27 cellular contexts compared by ENCODE assay signal in the genomic region with DNA sequence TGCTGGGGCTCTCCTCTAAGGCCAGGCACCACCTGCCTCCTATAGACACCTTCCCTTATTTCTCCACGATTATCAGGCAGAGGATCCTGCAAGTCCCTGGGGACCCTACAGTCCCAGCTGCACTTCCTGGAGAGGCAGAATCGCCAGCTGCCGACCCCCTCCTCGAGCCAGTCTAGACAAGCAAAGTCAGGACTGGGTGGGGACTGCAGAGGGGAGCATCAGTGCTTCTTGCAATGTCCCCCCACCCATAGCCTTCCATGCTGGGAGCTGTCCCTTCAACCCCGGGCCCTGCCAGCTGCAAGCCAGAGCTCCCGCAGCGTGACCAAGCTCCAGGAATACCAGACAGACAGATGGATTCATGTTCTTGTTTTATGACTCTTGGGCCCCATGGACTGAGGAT. TPM values are rescaled to one million over a fixed set of nuclear protein-coding genes. Genes with fewer than 3 reads are reported as not detected.
DNase-seq lines count a peak whose midpoint lies in the region; ATAC-seq and TF ChIP-seq lines count a peak whose summit lies in the region.
"Had no signal": no experiment of that assay in that cellular context is flagged by ENCODE, and none has a peak within 500 bp of the region (broad histone marks: within the 10 kb centered on the region; RNA-seq: fewer than 3 reads in every experiment).

No MANE protein-coding gene starts in this region.

- no peaks in the 10 kb centered on the region for H3K36me3 Mint-ChIP-seq in osteocyte (ENCODE audit: unreplicated experiment)
- H3K36me3 Mint-ChIP-seq: CD8-positive, alpha-beta T cell had no signal

- H3K9me3 Mint-ChIP-seq in osteocyte (ENCODE audit: unreplicated experiment) = peaks cover 4% of the 10 kb centered on the region
- H3K9me3 Mint-ChIP-seq: activated naive CD8-positive, alpha-beta T cell treated with anti-CD3 and anti-CD28 coated beads, Interleukin-2, amount 50 U/mL, for 24 hours had no signal

- TF ChIP-seq CTCF in WERI-Rb-1 (IDR thresholded peaks at IDR 0.05; ENCODE audit: low read depth, low read length) (no peak), osteocyte (IDR thresholded peaks at IDR 0.05) (no peak)

- H3K27me3 Mint-ChIP-seq in osteocyte (ENCODE audit: unreplicated experiment) = peaks cover 78% of the 10 kb centered on the region

- peak in 2 of 3 experiments; percentile 19 to 66 for DNase-seq in NCI-H1417 (lab: John Stamatoyannopoulos, UW)
- DNase-seq in NCI-H1417 treated with DMSO at 0.1 percent for 48 hours (lab: John Stamatoyannopoulos, UW) = no peak
- peak; percentile 84 for DNase-seq in NCI-H2171 treated with DMSO at 0.1 percent for 48 hours (lab: John Stamatoyannopoulos, UW)
- DNase-seq in WERI-Rb-1 = peak; percentile 56
- DNase-seq in osteocyte (ENCODE audit: extremely low spot score, unreplicated experiment) = no peak
- DNase-seq in mesenteric fat pad (ENCODE audit: low spot score) = no peak
- DNase-seq in hypothalamus (lab: John Stamatoyannopoulos, UW) = no peak
- DNase-seq: activated CD4-positive, alpha-beta T cell treated with anti-CD3 and anti-CD28 coated beads for 48 hours; activated naive CD8-positive, alpha-beta T cell treated with anti-CD3 and anti-CD28 coated beads, Interleukin-2, amount 50 U/mL, for 24 hours; activated T-cell treated with anti-CD3 and anti-CD28 coated beads, Interleukin-2, amount 50 U/mL, for 4 hours; CD8-positive, alpha-beta T cell; cerebellar nuclear complex; DMS79; esophagus squamous epithelium; foreskin melanocyte; GF-D8; left cardiac atrium; mammary epithelial cell; NCI-H2107; occipital lobe; stimulated activated naive CD8-positive, alpha-beta T cell treated with anti-CD3 and anti-CD28 coated beads, Interleukin-15, Interleukin-2, amounts not matched to agents 100 U/mL and 50 U/mL, for 24 hours; testis had no signal

- 0 out of 2 replicates have a peak overlapping the region, but pooled peaks have one; percentile 6 for H3K4me3 ChIP-seq in WERI-Rb-1 (ENCODE audit: low read depth, low read length)
- H3K4me3 ChIP-seq: esophagus squamous epithelium, SK-N-MC, testis had no signal

- H3K36me3 ChIP-seq in WERI-Rb-1 = peaks cover 4% of the 10 kb centered on the region
- H3K36me3 ChIP-seq: esophagus squamous epithelium had no signal

- H3K27ac Mint-ChIP-seq in osteocyte (ENCODE audit: unreplicated experiment) = no peak overlapping the region
- H3K27ac Mint-ChIP-seq: activated naive CD8-positive, alpha-beta T cell treated with anti-CD3 and anti-CD28 coated beads, Interleukin-2, amount 50 U/mL, for 24 hours; CD8-positive, alpha-beta T cell had no signal

- H3K4me1 Mint-ChIP-seq in osteocyte (ENCODE audit: unreplicated experiment) = peaks cover 12% of the 10 kb centered on the region

- peak overlapping the region; percentile 43 for H3K27ac ChIP-seq in WERI-Rb-1
- H3K27ac ChIP-seq: esophagus squamous epithelium, RWPE1, SK-N-MC, testis had no signal

- H3K9me3 ChIP-seq in WERI-Rb-1 (ENCODE audit: severe bottlenecking) = peaks cover 6% of the 10 kb centered on the region
- H3K9me3 ChIP-seq: esophagus squamous epithelium, testis had no signal

- no peak overlapping the region for H3K4me3 Mint-ChIP-seq in osteocyte (ENCODE audit: unreplicated experiment)
- H3K4me3 Mint-ChIP-seq: activated naive CD8-positive, alpha-beta T cell treated with anti-CD3 and anti-CD28 coated beads, Interleukin-2, amount 50 U/mL, for 24 hours; activated T-cell treated with anti-CD3 and anti-CD28 coated beads, Interleukin-2, amount 50 U/mL, for 4 hours; CD8-positive, alpha-beta T cell; T-helper 1 cell treated with Interleukin-12 subunit alpha and Interleukin-12 subunit beta and Interleukin-4 antibody, amounts not matched to agents 30 μg/mL and 1 μg/mL, for 36 hours had no signal

- H3K27me3 ChIP-seq in WERI-Rb-1 (ENCODE audit: insufficient read depth, low read depth, severe bottlenecking) = no peaks in the 10 kb centered on the region
- H3K27me3 ChIP-seq: testis had no signal

- ATAC-seq in GM18909 (IDR thresholded peaks at IDR 0.05; ENCODE audit: poor library complexity, unreplicated experiment) = no peak
- ATAC-seq: activated naive CD8-positive, alpha-beta T cell treated with anti-CD3 and anti-CD28 coated beads, Interleukin-2, amount 50 U/mL, for 24 hours; activated T-cell treated with anti-CD3 and anti-CD28 coated beads, Interleukin-2, amount 50 U/mL, for 4 hours; CD8-positive, alpha-beta T cell; left cardiac atrium; stimulated activated naive CD8-positive, alpha-beta T cell treated with anti-CD3 and anti-CD28 coated beads, Interleukin-15, Interleukin-2, amounts not matched to agents 100 U/mL and 50 U/mL, for 24 hours had no signal

RNA-seq across cellular contexts. Expression of gene CRMP1, which starts 1.4 kb away (rescaled TPM):
- total RNA-seq in osteocyte = 24.5 and 24.7 TPM in 2 replicates
- total RNA-seq in mesenteric fat pad = 0.16 TPM
- total RNA-seq: CD8-positive, alpha-beta T cell; OCI-LY7 had no signal

Comparison
In these comparisons a context has a peak if more than half of its experiments do, and no peak if none do; other contexts are left out.
1. DNase-seq: peak in NCI-H1417 (2 of 3), NCI-H2171 treated with DMSO at 0.1 percent for 48 hours (single experiment) and WERI-Rb-1 (single experiment); none in NCI-H1417 treated with DMSO at 0.1 percent for 48 hours (single experiment), osteocyte (single experiment), mesenteric fat pad (single experiment) and hypothalamus (0 of 51).
2. RNA of gene CRMP1, which starts 1.4 kb away (total RNA-seq): 24.5 to 24.7 TPM in osteocyte; 0.16 TPM in mesenteric fat pad (single experiment); every median in the first group is over 10 times any median in the second.